ENCODE assay signal across 2 cellular contexts in the genomic region with DNA sequence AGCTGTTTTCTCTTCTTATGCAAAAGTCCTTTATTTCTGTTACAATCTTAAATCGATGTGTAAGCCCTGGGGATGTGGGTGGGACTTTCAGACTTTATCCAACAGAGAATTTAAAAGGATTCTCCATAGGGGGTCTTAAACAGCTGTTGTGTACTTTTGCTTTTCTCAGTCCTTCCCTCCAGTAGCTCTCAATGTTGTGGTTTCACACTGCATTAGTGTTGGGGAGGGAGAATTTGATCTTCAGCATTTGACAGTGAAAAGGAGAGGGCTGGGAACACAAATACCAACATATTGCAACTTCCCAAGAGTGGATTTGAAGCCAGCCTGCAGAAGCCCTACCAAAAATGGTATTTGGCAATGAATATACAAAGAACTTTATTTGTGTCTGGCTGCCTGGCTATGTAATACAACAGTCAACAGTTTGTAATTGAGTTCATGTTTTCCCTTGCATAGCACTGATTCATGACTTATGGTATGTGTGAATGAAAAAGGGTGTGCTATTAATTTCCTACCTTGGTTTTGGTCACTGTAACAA.
TF ChIP-seq lines count a peak whose summit lies in the region.

No MANE protein-coding gene starts in this region.

TF ChIP-seq in liver, 16 proteins besides CTCF, POLR2A, EP300 and RAD21 (continued from another document):
- TF ChIP-seq, protein P1, sequence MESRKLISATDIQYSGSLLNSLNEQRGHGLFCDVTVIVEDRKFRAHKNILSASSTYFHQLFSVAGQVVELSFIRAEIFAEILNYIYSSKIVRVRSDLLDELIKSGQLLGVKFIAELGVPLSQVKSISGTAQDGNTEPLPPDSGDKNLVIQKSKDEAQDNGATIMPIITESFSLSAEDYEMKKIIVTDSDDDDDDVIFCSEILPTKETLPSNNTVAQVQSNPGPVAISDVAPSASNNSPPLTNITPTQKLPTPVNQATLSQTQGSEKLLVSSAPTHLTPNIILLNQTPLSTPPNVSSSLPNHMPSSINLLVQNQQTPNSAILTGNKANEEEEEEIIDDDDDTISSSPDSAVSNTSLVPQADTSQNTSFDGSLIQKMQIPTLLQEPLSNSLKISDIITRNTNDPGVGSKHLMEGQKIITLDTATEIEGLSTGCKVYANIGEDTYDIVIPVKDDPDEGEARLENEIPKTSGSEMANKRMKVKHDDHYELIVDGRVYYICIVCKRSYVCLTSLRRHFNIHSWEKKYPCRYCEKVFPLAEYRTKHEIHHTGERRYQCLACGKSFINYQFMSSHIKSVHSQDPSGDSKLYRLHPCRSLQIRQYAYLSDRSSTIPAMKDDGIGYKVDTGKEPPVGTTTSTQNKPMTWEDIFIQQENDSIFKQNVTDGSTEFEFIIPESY (IDR thresholded peaks at IDR 0.05), result no peak
- TF ChIP-seq NR2F2 (IDR thresholded peaks at IDR 0.05) (no peak), JUND (IDR thresholded peaks at IDR 0.05) (no peak), FOXA2 (IDR thresholded peaks at IDR 0.05) (no peak), FOXA1 (IDR thresholded peaks at IDR 0.05) (no peak), EGR1 (IDR thresholded peaks at IDR 0.05; ENCODE audit: low read depth in 2 of 2) (no peak), HNF4G (IDR thresholded peaks at IDR 0.05) (no peak), HNF4A (conservative IDR thresholded peaks at IDR 0.05) (no peak)
- TF ChIP-seq, protein P2, sequence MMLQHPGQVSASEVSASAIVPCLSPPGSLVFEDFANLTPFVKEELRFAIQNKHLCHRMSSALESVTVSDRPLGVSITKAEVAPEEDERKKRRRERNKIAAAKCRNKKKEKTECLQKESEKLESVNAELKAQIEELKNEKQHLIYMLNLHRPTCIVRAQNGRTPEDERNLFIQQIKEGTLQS (IDR thresholded peaks at IDR 0.05), result no peak
- TF ChIP-seq, protein P3, sequence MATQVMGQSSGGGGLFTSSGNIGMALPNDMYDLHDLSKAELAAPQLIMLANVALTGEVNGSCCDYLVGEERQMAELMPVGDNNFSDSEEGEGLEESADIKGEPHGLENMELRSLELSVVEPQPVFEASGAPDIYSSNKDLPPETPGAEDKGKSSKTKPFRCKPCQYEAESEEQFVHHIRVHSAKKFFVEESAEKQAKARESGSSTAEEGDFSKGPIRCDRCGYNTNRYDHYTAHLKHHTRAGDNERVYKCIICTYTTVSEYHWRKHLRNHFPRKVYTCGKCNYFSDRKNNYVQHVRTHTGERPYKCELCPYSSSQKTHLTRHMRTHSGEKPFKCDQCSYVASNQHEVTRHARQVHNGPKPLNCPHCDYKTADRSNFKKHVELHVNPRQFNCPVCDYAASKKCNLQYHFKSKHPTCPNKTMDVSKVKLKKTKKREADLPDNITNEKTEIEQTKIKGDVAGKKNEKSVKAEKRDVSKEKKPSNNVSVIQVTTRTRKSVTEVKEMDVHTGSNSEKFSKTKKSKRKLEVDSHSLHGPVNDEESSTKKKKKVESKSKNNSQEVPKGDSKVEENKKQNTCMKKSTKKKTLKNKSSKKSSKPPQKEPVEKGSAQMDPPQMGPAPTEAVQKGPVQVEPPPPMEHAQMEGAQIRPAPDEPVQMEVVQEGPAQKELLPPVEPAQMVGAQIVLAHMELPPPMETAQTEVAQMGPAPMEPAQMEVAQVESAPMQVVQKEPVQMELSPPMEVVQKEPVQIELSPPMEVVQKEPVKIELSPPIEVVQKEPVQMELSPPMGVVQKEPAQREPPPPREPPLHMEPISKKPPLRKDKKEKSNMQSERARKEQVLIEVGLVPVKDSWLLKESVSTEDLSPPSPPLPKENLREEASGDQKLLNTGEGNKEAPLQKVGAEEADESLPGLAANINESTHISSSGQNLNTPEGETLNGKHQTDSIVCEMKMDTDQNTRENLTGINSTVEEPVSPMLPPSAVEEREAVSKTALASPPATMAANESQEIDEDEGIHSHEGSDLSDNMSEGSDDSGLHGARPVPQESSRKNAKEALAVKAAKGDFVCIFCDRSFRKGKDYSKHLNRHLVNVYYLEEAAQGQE (IDR thresholded peaks at IDR 0.05), result no peak

TF ChIP-seq in HepG2, 621 proteins besides CTCF, POLR2A, EP300 and RAD21 (continued from another document):
- TF ChIP-seq, protein P4, sequence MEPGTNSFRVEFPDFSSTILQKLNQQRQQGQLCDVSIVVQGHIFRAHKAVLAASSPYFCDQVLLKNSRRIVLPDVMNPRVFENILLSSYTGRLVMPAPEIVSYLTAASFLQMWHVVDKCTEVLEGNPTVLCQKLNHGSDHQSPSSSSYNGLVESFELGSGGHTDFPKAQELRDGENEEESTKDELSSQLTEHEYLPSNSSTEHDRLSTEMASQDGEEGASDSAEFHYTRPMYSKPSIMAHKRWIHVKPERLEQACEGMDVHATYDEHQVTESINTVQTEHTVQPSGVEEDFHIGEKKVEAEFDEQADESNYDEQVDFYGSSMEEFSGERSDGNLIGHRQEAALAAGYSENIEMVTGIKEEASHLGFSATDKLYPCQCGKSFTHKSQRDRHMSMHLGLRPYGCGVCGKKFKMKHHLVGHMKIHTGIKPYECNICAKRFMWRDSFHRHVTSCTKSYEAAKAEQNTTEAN (CRISPR knock-in tag; conservative IDR thresholded peaks at IDR 0.05), result no peak
TF ChIP-seq in HepG2: peak in this region for 0.
